ENCODE assay signal across 9 cellular contexts in the genomic region with DNA sequence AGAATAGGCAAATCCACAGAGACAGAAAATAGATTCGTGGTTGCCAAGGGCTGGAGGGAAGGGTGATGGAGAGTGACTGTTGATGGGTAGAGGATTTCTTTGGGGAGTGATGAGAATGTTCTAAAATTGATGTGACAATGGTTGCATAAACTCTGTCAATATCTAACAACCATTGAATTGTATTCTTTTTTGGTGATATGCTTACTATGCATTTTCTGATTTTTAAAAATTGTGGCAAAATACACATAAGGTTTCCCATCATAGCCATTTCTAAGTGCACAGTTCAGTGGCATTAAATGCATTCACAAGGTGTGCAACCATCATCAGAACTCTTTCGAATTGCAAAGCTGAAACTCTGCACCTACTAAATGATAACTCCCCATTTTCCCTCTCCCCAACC. TPM values are rescaled to one million over a fixed set of nuclear protein-coding genes. Genes with fewer than 3 reads are reported as not detected.
"Had no signal": no experiment of that assay in that cellular context is flagged by ENCODE, and none has a peak within 500 bp of the region (broad histone marks: within the 10 kb centered on the region; RNA-seq: fewer than 3 reads in every experiment).

No MANE protein-coding gene starts in this region.

- H3K4me3 ChIP-seq: GM23248 had no signal

- H3K9ac ChIP-seq: GM23248 had no signal

- H3K4me3 Mint-ChIP-seq: H9, IgD-negative memory B cell had no signal

- H3K27me3 Mint-ChIP-seq: IgD-negative memory B cell had no signal

- H3K4me1 Mint-ChIP-seq: H9 had no signal

- FAIRE-seq: H54 had no signal

- H3K27ac ChIP-seq: GM23248, HL-60 had no signal

- H3K27ac Mint-ChIP-seq: H9, IgD-negative memory B cell had no signal

- H2AFZ ChIP-seq: GM23248 had no signal

- DNase-seq: GM23248, GOT3, H9, HCEC 1CT, Kasumi-1, KG1 had no signal

RNA-seq across cellular contexts. Expression of a gene that starts 44.2 kb away (rescaled TPM):
- total RNA-seq: GM23248 had no signal
- polyA plus RNA-seq: GM23248 had no signal
